Comparison of ENCODE assay signal across 8 cellular contexts in genomic region chr7:117750612-117751563, GRCh38.
DNase-seq lines count a peak whose midpoint lies in the region; ATAC-seq and TF ChIP-seq lines count a peak whose summit lies in the region.

No MANE protein-coding gene starts in this region.

- no peak for ATAC-seq in HG02973 (IDR thresholded peaks at IDR 0.05; ENCODE audit: unreplicated experiment)
- ATAC-seq in HG02870 (IDR thresholded peaks at IDR 0.05; ENCODE audit: unreplicated experiment): no peak
- ATAC-seq in GM21737 (IDR thresholded peaks at IDR 0.05; ENCODE audit: unreplicated experiment): no peak

- H3K27ac ChIP-seq in layer of hippocampus (ENCODE audit: low read depth, low read length): peak overlapping the region; percentile 66

- H3K4me2 ChIP-seq in Loucy (ENCODE audit: low read depth, low read length, poor library complexity, severe bottlenecking): no peak overlapping the region

- no peaks in the 10 kb centered on the region for H3K36me3 ChIP-seq in Loucy (ENCODE audit: insufficient read depth, low read length)

- in situ Hi-C loops in G401 (cut with HindIII; ENCODE audit: low sequenced_read_pairs): no loop called here

- no peaks in the 10 kb centered on the region for H3K9me3 ChIP-seq in Loucy (ENCODE audit: insufficient read depth, low read depth, low read length)

- H3K4me1 ChIP-seq in Loucy (ENCODE audit: insufficient read depth, low read length, poor library complexity, severe bottlenecking): no peaks in the 10 kb centered on the region

- no peaks in the 10 kb centered on the region for H3F3A ChIP-seq in Loucy (ENCODE audit: low read depth)

- H3K27me3 ChIP-seq in Loucy (ENCODE audit: insufficient read depth, low read length, poor library complexity, severe bottlenecking): no peaks in the 10 kb centered on the region
- no peaks in the 10 kb centered on the region for H3K27me3 ChIP-seq in layer of hippocampus (ENCODE audit: control insufficient read depth, insufficient read depth, low read length)

- TF ChIP-seq CTCF in Loucy (conservative IDR thresholded peaks at IDR 0.05; ENCODE audit: low read length): peak; percentile 79

- H2AFZ ChIP-seq in Loucy (ENCODE audit: low read length): no peak overlapping the region

- H4K20me1 ChIP-seq in Loucy (ENCODE audit: insufficient read depth, low read length, poor library complexity, severe bottlenecking): no peaks in the 10 kb centered on the region

- H3K4me3 ChIP-seq in Loucy (ENCODE audit: low read length, poor library complexity, severe bottlenecking): no peak overlapping the region

- DNase-seq in G401 (ENCODE audit: low spot score) (peak; percentile 55), amniotic epithelial cell (ENCODE audit: low read depth) (peak; percentile 18), occipital lobe (lab: John Stamatoyannopoulos, UW) (no peak)

- H3K9ac ChIP-seq in Loucy (ENCODE audit: low read depth, low read length, poor library complexity, severe bottlenecking): no peak overlapping the region

- H3K79me2 ChIP-seq in Loucy (ENCODE audit: insufficient read depth, low read length): no peaks in the 10 kb centered on the region

- no peaks in the 10 kb centered on the region for H3K9me2 ChIP-seq in Loucy (replicated peaks; ENCODE audit: low read depth, low read length)
